22 cellular contexts compared by ENCODE assay signal in the genomic region with DNA sequence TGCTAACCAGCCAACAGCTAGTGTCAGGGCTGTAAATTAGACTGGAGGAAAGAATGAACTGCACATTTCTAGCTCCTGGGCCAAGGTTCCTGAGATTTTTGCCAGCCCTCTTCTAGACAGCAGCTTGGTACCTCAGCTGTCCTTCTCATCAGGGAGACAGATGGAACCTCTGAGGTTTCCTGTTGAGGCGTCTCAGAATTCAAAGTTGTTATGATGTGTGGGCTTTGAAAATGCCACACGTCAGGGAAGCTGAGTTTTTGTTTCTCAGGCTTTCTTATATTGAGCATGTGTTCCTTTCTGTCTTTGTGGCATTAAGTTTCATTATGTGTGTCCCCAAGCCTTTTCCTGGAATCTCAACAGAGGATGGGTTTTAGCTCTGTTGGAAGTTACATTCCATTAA.
DNase-seq lines count a peak whose midpoint lies in the region; ATAC-seq and TF ChIP-seq lines count a peak whose summit lies in the region.
"Had no signal": no experiment of that assay in that cellular context is flagged by ENCODE, and none has a peak within 500 bp of the region (broad histone marks: within the 10 kb centered on the region; RNA-seq: fewer than 3 reads in every experiment).

No MANE protein-coding gene starts in this region.

- no peak for DNase-seq in CD8-positive, alpha-beta T cell
- DNase-seq in G401 (ENCODE audit: low spot score) (peak; percentile 20), T-helper 17 cell (no peak), natural killer cell (no peak), NCI-H226 (no peak)
- DNase-seq: activated T-cell treated with anti-CD3 and anti-CD28 coated beads, Interleukin-2, amount 50 U/mL, for 1 hour; Calu3; foreskin keratinocyte; hippocampal formation; islet precursor cell; MV-4-11; naive B cell; NCI-H187 treated with DMSO at 0.1 percent for 48 hours; SK-N-SH; stimulated activated CD4-positive, alpha-beta T cell treated with anti-CD3 and anti-CD28 coated beads, Interleukin-2, amount 100 ng/mL, for 24 hours had no signal

- in situ Hi-C loops in G401 (cut with HindIII; ENCODE audit: low sequenced_read_pairs), result no loop called here

- H3K4me3 ChIP-seq in CD8-positive, alpha-beta T cell (ENCODE audit: low read depth, low read length), result no peak overlapping the region
- H3K4me3 ChIP-seq: breast epithelium, dorsolateral prefrontal cortex, lung had no signal

- H3K9me3 ChIP-seq in CD8-positive, alpha-beta T cell (ENCODE audit: low read length), result no peaks in the 10 kb centered on the region
- no peaks in the 10 kb centered on the region for H3K9me3 ChIP-seq in T-helper 17 cell (ENCODE audit: control insufficient read depth, low read length, poor library complexity, severe bottlenecking)
- H3K9me3 ChIP-seq: breast epithelium, SK-N-SH had no signal

- H3K4me1 ChIP-seq in CD8-positive, alpha-beta T cell (ENCODE audit: insufficient read depth, low read length), result peaks cover 16% of the 10 kb centered on the region
- H3K4me1 ChIP-seq: breast epithelium, foreskin keratinocyte had no signal

- no peaks in the 10 kb centered on the region for H3K36me3 ChIP-seq in CD8-positive, alpha-beta T cell (ENCODE audit: insufficient read depth, low read length)
- H3K36me3 ChIP-seq: breast epithelium had no signal

- H3K27me3 ChIP-seq in CD8-positive, alpha-beta T cell (ENCODE audit: insufficient read depth, low read length), result no peaks in the 10 kb centered on the region
- H3K27me3 ChIP-seq: breast epithelium, dorsolateral prefrontal cortex, foreskin keratinocyte had no signal

- H3K27ac ChIP-seq in CD8-positive, alpha-beta T cell (ENCODE audit: low read depth, low read length), result no peak overlapping the region
- H3K27ac ChIP-seq: breast epithelium, dorsolateral prefrontal cortex, foreskin keratinocyte had no signal

- H3K36me3 Mint-ChIP-seq in CD8-positive, alpha-beta T cell, result no peaks in the 10 kb centered on the region
- H3K36me3 Mint-ChIP-seq in T-helper 17 cell (ENCODE audit: low read depth) (no peaks in the 10 kb centered on the region), natural killer cell (no peaks in the 10 kb centered on the region)

- no peak overlapping the region for H3K4me3 Mint-ChIP-seq in CD8-positive, alpha-beta T cell
- H3K4me3 Mint-ChIP-seq in T-helper 17 cell (no peak overlapping the region), natural killer cell (peak overlapping the region; percentile 77)
- H3K4me3 Mint-ChIP-seq: IgD-negative memory B cell, naive B cell had no signal

- peaks cover 19% of the 10 kb centered on the region for H3K4me1 Mint-ChIP-seq in CD8-positive, alpha-beta T cell (ENCODE audit: low read depth)
- peaks cover 7% of the 10 kb centered on the region for H3K4me1 Mint-ChIP-seq in T-helper 17 cell
- peaks cover 32 to 39% of the 10 kb centered on the region in 2 donors for H3K4me1 Mint-ChIP-seq in natural killer cell
- H3K4me1 Mint-ChIP-seq: IgD-negative memory B cell had no signal

- peaks cover 2% of the 10 kb centered on the region for H3K9me3 Mint-ChIP-seq in CD8-positive, alpha-beta T cell
- no peaks in the 10 kb centered on the region for H3K9me3 Mint-ChIP-seq in natural killer cell

- POLR2A ChIA-PET in CD8-positive, alpha-beta T cell (lab: Charles Lee), result interaction anchor here (0.8 to 0.9 kb wide), 2 partner anchors 16 to 38 kb away, joined by 3 to 4 read pairs; no protein-coding TSS in a partner anchor

- no peak for TF ChIP-seq CTCF in CD8-positive, alpha-beta T cell (IDR thresholded peaks at IDR 0.05)
- TF ChIP-seq CTCF in natural killer cell (IDR thresholded peaks at IDR 0.05), result no peak

- no peaks in the 10 kb centered on the region for H3K27me3 Mint-ChIP-seq in CD8-positive, alpha-beta T cell (ENCODE audit: low read depth)
- H3K27me3 Mint-ChIP-seq in T-helper 17 cell, result no peaks in the 10 kb centered on the region
- H3K27me3 Mint-ChIP-seq in natural killer cell (ENCODE audit: low read depth in 2 of 2), result peaks cover 13 to 31% of the 10 kb centered on the region in 2 donors
- H3K27me3 Mint-ChIP-seq: IgD-negative memory B cell, naive B cell had no signal

- intact Hi-C loops in CD8-positive, alpha-beta T cell (cut with DNase I, micrococcal nuclease), result loop anchor here in 1 of 2 experiments (2.0 kb wide), 1 partner anchor 312 kb away; no protein-coding TSS in a partner anchor
- intact Hi-C loops in natural killer cell (cut with micrococcal nuclease), result no loop called here

- CTCF ChIA-PET in CD8-positive, alpha-beta T cell (lab: Charles Lee), result no interaction called here

- H3K27ac Mint-ChIP-seq in CD8-positive, alpha-beta T cell, result peak overlapping the region; percentile 79
- H3K27ac Mint-ChIP-seq in T-helper 17 cell (peak overlapping the region; percentile 88), natural killer cell (peak overlapping the region; percentile 27 to 43)
- H3K27ac Mint-ChIP-seq: IgD-negative memory B cell had no signal

- peak; percentile 62 for ATAC-seq in CD8-positive, alpha-beta T cell
- ATAC-seq in T-helper 17 cell (peak; percentile 90), natural killer cell (peak; percentile 29 to 79 (median 69)), SK-N-SH treated with all-trans-retinoic acid at 6 μM for 48 hours (no peak), GM18870 (IDR thresholded peaks at IDR 0.05; ENCODE audit: unreplicated experiment) (no peak), HG03460 (IDR thresholded peaks at IDR 0.05; ENCODE audit: unreplicated experiment) (no peak)
- ATAC-seq: foreskin keratinocyte had no signal

TF ChIP-seq in SK-N-SH treated with all-trans-retinoic acid at 6 μM for 48 hours, 23 proteins besides CTCF, POLR2A, EP300 and RAD21:
- TF ChIP-seq ISL1 (CRISPR knock-in tag; IDR thresholded peaks at IDR 0.05) (no peak), TCF4 (CRISPR knock-in tag; IDR thresholded peaks at IDR 0.05; ENCODE audit: borderline replicate concordance) (no peak), ZNF565 (CRISPR knock-in tag; conservative IDR thresholded peaks at IDR 0.05; ENCODE audit: low read depth) (no peak), ZFP3 (CRISPR knock-in tag; IDR thresholded peaks at IDR 0.05) (no peak), ARNTL (CRISPR knock-in tag; IDR thresholded peaks at IDR 0.05; ENCODE audit: borderline replicate concordance, low read depth) (no peak)
- TF ChIP-seq, protein P1, sequence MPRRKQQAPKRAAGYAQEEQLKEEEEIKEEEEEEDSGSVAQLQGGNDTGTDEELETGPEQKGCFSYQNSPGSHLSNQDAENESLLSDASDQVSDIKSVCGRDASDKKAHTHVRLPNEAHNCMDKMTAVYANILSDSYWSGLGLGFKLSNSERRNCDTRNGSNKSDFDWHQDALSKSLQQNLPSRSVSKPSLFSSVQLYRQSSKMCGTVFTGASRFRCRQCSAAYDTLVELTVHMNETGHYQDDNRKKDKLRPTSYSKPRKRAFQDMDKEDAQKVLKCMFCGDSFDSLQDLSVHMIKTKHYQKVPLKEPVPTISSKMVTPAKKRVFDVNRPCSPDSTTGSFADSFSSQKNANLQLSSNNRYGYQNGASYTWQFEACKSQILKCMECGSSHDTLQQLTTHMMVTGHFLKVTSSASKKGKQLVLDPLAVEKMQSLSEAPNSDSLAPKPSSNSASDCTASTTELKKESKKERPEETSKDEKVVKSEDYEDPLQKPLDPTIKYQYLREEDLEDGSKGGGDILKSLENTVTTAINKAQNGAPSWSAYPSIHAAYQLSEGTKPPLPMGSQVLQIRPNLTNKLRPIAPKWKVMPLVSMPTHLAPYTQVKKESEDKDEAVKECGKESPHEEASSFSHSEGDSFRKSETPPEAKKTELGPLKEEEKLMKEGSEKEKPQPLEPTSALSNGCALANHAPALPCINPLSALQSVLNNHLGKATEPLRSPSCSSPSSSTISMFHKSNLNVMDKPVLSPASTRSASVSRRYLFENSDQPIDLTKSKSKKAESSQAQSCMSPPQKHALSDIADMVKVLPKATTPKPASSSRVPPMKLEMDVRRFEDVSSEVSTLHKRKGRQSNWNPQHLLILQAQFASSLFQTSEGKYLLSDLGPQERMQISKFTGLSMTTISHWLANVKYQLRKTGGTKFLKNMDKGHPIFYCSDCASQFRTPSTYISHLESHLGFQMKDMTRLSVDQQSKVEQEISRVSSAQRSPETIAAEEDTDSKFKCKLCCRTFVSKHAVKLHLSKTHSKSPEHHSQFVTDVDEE (CRISPR knock-in tag; IDR thresholded peaks at IDR 0.05), result no peak

Comparison
In these comparisons a context has a peak if more than half of its experiments do, and no peak if none do; other contexts are left out.
1. ATAC-seq: peak in CD8-positive, alpha-beta T cell (single experiment), T-helper 17 cell (single experiment) and natural killer cell (3 of 3); none in SK-N-SH treated with all-trans-retinoic acid at 6 μM for 48 hours (single experiment), GM18870 (single experiment) and HG03460 (single experiment).
2. H3K27ac Mint-ChIP-seq: peak in every context shown above with its lines; median percentile 88 in T-helper 17 cell; 79 in CD8-positive, alpha-beta T cell; 35 in natural killer cell.